12 cellular contexts compared by ENCODE assay signal in genomic region chr5:80215523-80215922, GRCh38. TPM values are rescaled to one million over a fixed set of nuclear protein-coding genes. Genes with fewer than 3 reads are reported as not detected.
DNase-seq lines count a peak whose midpoint lies in the region; ATAC-seq, FAIRE-seq and TF ChIP-seq lines count a peak whose summit lies in the region.
"Had no signal": no experiment of that assay in that cellular context is flagged by ENCODE, and none has a peak within 500 bp of the region (broad histone marks: within the 10 kb centered on the region; RNA-seq: fewer than 3 reads in every experiment).

No MANE protein-coding gene starts in this region.

- no peak for TF ChIP-seq RAD21 in HepG2 (CRISPR knock-in tag; IDR thresholded peaks at IDR 0.05)

- POLR2A ChIA-PET in activated CD4-positive, alpha-beta memory T cell treated with anti-CD3 and anti-CD28 coated beads, Interleukin-2, amount 10 ng/mL, durations not matched to agents 7 days and 5 days (lab: Charles Lee), result interaction anchor here (0.8 to 6.4 kb wide), 5 partner anchors 11 to 41 kb away, joined by 3 to 84 read pairs (median 10); partner anchors contain the start of gene SERINC5
- POLR2A ChIA-PET in HepG2 (lab: Yijun Ruan, JAX), result interaction anchor here (3.7 kb wide), 1 partner anchor 10 kb away, joined by 15 read pairs; no protein-coding TSS in a partner anchor

- peak; percentile 76 for ATAC-seq in HepG2

- H3K9me3 ChIP-seq in HepG2 (ENCODE audit: low read length), result no peaks in the 10 kb centered on the region
- no peaks in the 10 kb centered on the region for H3K9me3 ChIP-seq in Karpas-422 (ENCODE audit: low read length)

- FAIRE-seq in HepG2 (lab: Jason Lieb, UNC), result peak; percentile 85

- H3K79me2 ChIP-seq in HepG2 (ENCODE audit: insufficient read depth, low read length) (peaks cover 58% of the 10 kb centered on the region), Karpas-422 (ENCODE audit: low read length) (no peaks in the 10 kb centered on the region)

- TF ChIP-seq POLR2A in HepG2 (IDR thresholded peaks at IDR 0.05; ENCODE audit: insufficient read depth in 1 of 2, low read depth in 2 of 2, low read length in 2 of 2), result no peak

- no peaks in the 10 kb centered on the region for H3K9me2 ChIP-seq in Karpas-422 (replicated peaks; ENCODE audit: insufficient read depth, low read length)

- in situ Hi-C loops in HepG2 (cut with HindIII; ENCODE audit: extremely low pct_ligation_motif_present, low pct_unique_long_range_greater_than_20kb), result no loop called here

- peak overlapping the region; percentile 53 for H3K4me3 Mint-ChIP-seq in activated naive CD4-positive, alpha-beta T cell treated with anti-CD3 and anti-CD28 coated beads, Interleukin-2, amount 50 U/mL, for 24 hours
- peak overlapping the region; percentile 66 for H3K4me3 Mint-ChIP-seq in activated CD4-positive, alpha-beta memory T cell treated with anti-CD3 and anti-CD28 coated beads, Interleukin-2, amount 10 ng/mL, durations not matched to agents 7 days and 5 days
- H3K4me3 Mint-ChIP-seq in type B pancreatic cell, result no peak overlapping the region
- no peak overlapping the region for H3K4me3 Mint-ChIP-seq in osteocyte (ENCODE audit: unreplicated experiment)

- H3K4me2 ChIP-seq in HepG2 (ENCODE audit: low read depth, low read length) (peak overlapping the region; percentile 53), Karpas-422 (ENCODE audit: low read depth, low read length, poor library complexity, severe bottlenecking) (no peak overlapping the region)

- H3K27ac ChIP-seq in HepG2 (ENCODE audit: extremely low read length, insufficient read depth, low read length) (peak overlapping the region; percentile 55), Karpas-422 (ENCODE audit: low read length) (no peak overlapping the region)

- peaks cover 92% of the 10 kb centered on the region for H3K4me1 Mint-ChIP-seq in activated naive CD4-positive, alpha-beta T cell treated with anti-CD3 and anti-CD28 coated beads, Interleukin-2, amount 50 U/mL, for 24 hours
- peaks cover 86% of the 10 kb centered on the region for H3K4me1 Mint-ChIP-seq in activated CD4-positive, alpha-beta memory T cell treated with anti-CD3 and anti-CD28 coated beads, Interleukin-2, amount 10 ng/mL, durations not matched to agents 7 days and 5 days
- H3K4me1 Mint-ChIP-seq in type B pancreatic cell (ENCODE audit: unreplicated experiment) (peaks cover 24% of the 10 kb centered on the region), osteocyte (ENCODE audit: unreplicated experiment) (peaks cover 9% of the 10 kb centered on the region)

- H3K9me3 Mint-ChIP-seq in activated naive CD4-positive, alpha-beta T cell treated with anti-CD3 and anti-CD28 coated beads, Interleukin-2, amount 50 U/mL, for 24 hours, result no peaks in the 10 kb centered on the region
- peaks cover 2% of the 10 kb centered on the region for H3K9me3 Mint-ChIP-seq in activated CD4-positive, alpha-beta memory T cell treated with anti-CD3 and anti-CD28 coated beads, Interleukin-2, amount 10 ng/mL, durations not matched to agents 7 days and 5 days
- H3K9me3 Mint-ChIP-seq in type B pancreatic cell (peaks cover 7% of the 10 kb centered on the region), osteocyte (ENCODE audit: unreplicated experiment) (no peaks in the 10 kb centered on the region)

- TF ChIP-seq CTCF in HepG2 (CRISPR knock-in tag; IDR thresholded peaks at IDR 0.05) (no peak), type B pancreatic cell (conservative IDR thresholded peaks at IDR 0.05) (no peak), osteocyte (IDR thresholded peaks at IDR 0.05) (no peak)

- CTCF ChIA-PET in activated CD4-positive, alpha-beta memory T cell treated with anti-CD3 and anti-CD28 coated beads, Interleukin-2, amount 10 ng/mL, durations not matched to agents 7 days and 5 days (lab: Charles Lee), result interaction anchor here (0.9 to 3.0 kb wide), 4 partner anchors 10 to 1082 kb away, joined by 3 to 10 read pairs (median 6); no protein-coding TSS in a partner anchor
- CTCF ChIA-PET in HepG2 (lab: Yijun Ruan, JAX; ENCODE audit: low intra/inter-chr PET ratio, low total read pairs), result no interaction called here

- H3K27me3 ChIP-seq in HepG2 (ENCODE audit: control insufficient read depth in 1 of 2, insufficient read depth in 2 of 2, low read length in 2 of 2) (no peaks in the 10 kb centered on the region), Karpas-422 (ENCODE audit: low read length) (no peaks in the 10 kb centered on the region)

- H3K36me3 ChIP-seq in HepG2 (replicated peaks in 1 of 2; ENCODE audit: control insufficient read depth in 1 of 2, insufficient read depth in 2 of 2, low read length in 2 of 2) (peaks cover 3 to 5% of the 10 kb centered on the region in 2 experiments; a peak in 3 of 5 replicates), Karpas-422 (ENCODE audit: insufficient read depth, low read length) (no peaks in the 10 kb centered on the region)

- H4K20me1 ChIP-seq in HepG2 (ENCODE audit: insufficient read depth, low read length) (no peaks in the 10 kb centered on the region; the same call in 1 of the 2 replicates), Karpas-422 (ENCODE audit: insufficient read depth, low read depth, low read length) (no peaks in the 10 kb centered on the region)

- H2AFZ ChIP-seq in HepG2 (ENCODE audit: low read length), result no peak overlapping the region
- no peak overlapping the region for H2AFZ ChIP-seq in Karpas-422 (ENCODE audit: low read length)

- peaks cover 87% of the 10 kb centered on the region for H3K4me1 ChIP-seq in HepG2 (ENCODE audit: insufficient read depth, low read length)
- peaks cover 16% of the 10 kb centered on the region for H3K4me1 ChIP-seq in Karpas-422 (ENCODE audit: low read length)

- no TSS peak for BruUV-seq in HepG2 (replicated peaks; lab: Mats Ljungman, UMichigan)

- no peaks in the 10 kb centered on the region for H3K27me3 Mint-ChIP-seq in activated naive CD4-positive, alpha-beta T cell treated with anti-CD3 and anti-CD28 coated beads, Interleukin-2, amount 50 U/mL, for 24 hours
- no peaks in the 10 kb centered on the region for H3K27me3 Mint-ChIP-seq in activated CD4-positive, alpha-beta memory T cell treated with anti-CD3 and anti-CD28 coated beads, Interleukin-2, amount 10 ng/mL, durations not matched to agents 7 days and 5 days
- no peaks in the 10 kb centered on the region for H3K27me3 Mint-ChIP-seq in type B pancreatic cell
- no peaks in the 10 kb centered on the region for H3K27me3 Mint-ChIP-seq in osteocyte (ENCODE audit: unreplicated experiment)

- peak overlapping the region; percentile 96 for H3K27ac Mint-ChIP-seq in activated naive CD4-positive, alpha-beta T cell treated with anti-CD3 and anti-CD28 coated beads, Interleukin-2, amount 50 U/mL, for 24 hours
- H3K27ac Mint-ChIP-seq in activated CD4-positive, alpha-beta memory T cell treated with anti-CD3 and anti-CD28 coated beads, Interleukin-2, amount 10 ng/mL, durations not matched to agents 7 days and 5 days, result peak overlapping the region; percentile 82
- H3K27ac Mint-ChIP-seq in type B pancreatic cell, result peak overlapping the region; percentile 44
- no peak overlapping the region for H3K27ac Mint-ChIP-seq in osteocyte (ENCODE audit: unreplicated experiment)

- peaks cover 7% of the 10 kb centered on the region for H3K36me3 Mint-ChIP-seq in activated naive CD4-positive, alpha-beta T cell treated with anti-CD3 and anti-CD28 coated beads, Interleukin-2, amount 50 U/mL, for 24 hours
- H3K36me3 Mint-ChIP-seq in activated CD4-positive, alpha-beta memory T cell treated with anti-CD3 and anti-CD28 coated beads, Interleukin-2, amount 10 ng/mL, durations not matched to agents 7 days and 5 days (ENCODE audit: low read depth), result peaks cover 51% of the 10 kb centered on the region
- H3K36me3 Mint-ChIP-seq in type B pancreatic cell (peaks cover 8% of the 10 kb centered on the region), osteocyte (ENCODE audit: unreplicated experiment) (no peaks in the 10 kb centered on the region)

- H3K9ac ChIP-seq in HepG2 (ENCODE audit: insufficient read depth, low read depth, low read length) (peak overlapping the region; percentile 13; the same call in 1 of the 2 replicates), Karpas-422 (ENCODE audit: low read length) (no peak overlapping the region)

- WGBS in HepG2 (ENCODE audit: low lambda C conversion rate), result 37% methylated on average over 4 of the region's 4 CpGs

- TF ChIP-seq EP300 in HepG2 (IDR thresholded peaks at IDR 0.05; ENCODE audit: low read depth in 2 of 2, low read length in 2 of 2) (peak in 1 of 2 experiments; percentile 53; a peak in 1 of 4 replicates), HepG2 (CRISPR knock-in tag; IDR thresholded peaks at IDR 0.05; ENCODE audit: borderline replicate concordance) (no peak)

- no peak for DNase-seq in activated naive CD4-positive, alpha-beta T cell treated with Interleukin-2 at 50 U/mL for 16 hours
- no peak for DNase-seq in activated CD4-positive, alpha-beta memory T cell treated with anti-CD3 and anti-CD28 coated beads, Interleukin-2, amount 10 ng/mL, durations not matched to agents 7 days and 5 days
- DNase-seq in HepG2 (ENCODE audit: low spot score), result peak; percentile 68
- no peak for DNase-seq in type B pancreatic cell (ENCODE audit: extremely low spot score, unreplicated experiment)
- no peak for DNase-seq in Karpas-422
- no peak for DNase-seq in NCI-H748 treated with DMSO at 0.1 percent for 48 hours (lab: John Stamatoyannopoulos, UW)
- DNase-seq in osteocyte (ENCODE audit: extremely low spot score, unreplicated experiment), result no peak
- DNase-seq: dermis blood vessel endothelial cell, mammary epithelial cell, NCI-H2227 treated with DMSO at 0.1 percent for 48 hours, occipital lobe had no signal

- peak overlapping the region in 1 of 3 experiments; percentile 21; a peak in 1 of 6 replicates for H3K4me3 ChIP-seq in HepG2 (replicated peaks in 1 of 3; ENCODE audit: insufficient read depth in 1 of 3, low read depth in 2 of 3, low read length in 3 of 3)
- no peak overlapping the region for H3K4me3 ChIP-seq in Karpas-422 (ENCODE audit: low read length)

- intact Hi-C loops in HepG2 (cut with micrococcal nuclease; ENCODE audit: unreplicated experiment), result no loop called here

RNA-seq across cellular contexts. Expression of gene SERINC5, which starts 40.3 kb away (rescaled TPM):
- total RNA-seq in activated CD4-positive, alpha-beta memory T cell treated with anti-CD3 and anti-CD28 coated beads, Interleukin-2, amount 10 ng/mL, durations not matched to agents 7 days and 5 days, result 10 to 100 TPM; 59.1 to 60.6 TPM
- total RNA-seq in HepG2 (2016; rRNA removed; fragmentation: Illumina TruSeq; extraction: Trizol) (22.8 and 23.1 TPM in 2 replicates), type B pancreatic cell (ENCODE audit: low replicate concordance) (59.0 and 161 TPM in 2 replicates), osteocyte (40.6 and 43.2 TPM in 2 replicates)
- 5.4 and 6.5 TPM in 2 replicates for total RNA-seq in HepG2 (2016; cell fraction: cytosol; rRNA removed; fragmentation: Illumina TruSeq; extraction: Trizol; ENCODE audit: low read depth)
- total RNA-seq in HepG2 (2016; cell fraction: insoluble cytoplasmic fraction; rRNA removed; fragmentation: Illumina TruSeq; extraction: Trizol), result 21.5 and 23.8 TPM in 2 replicates
- 9.0 and 9.4 TPM in 2 replicates for total RNA-seq in HepG2 (2016; cell fraction: membrane; rRNA removed; fragmentation: Illumina TruSeq; extraction: Trizol)
- 33.8 and 36.7 TPM in 2 replicates for total RNA-seq in HepG2 (2016; cell fraction: nucleus; rRNA removed; fragmentation: Illumina TruSeq; extraction: Trizol)
- polyA plus RNA-seq in HepG2 (2011; rRNA removed), result 17.3 TPM in 2 replicates
- 12.6 and 17.2 TPM in 2 replicates for polyA plus RNA-seq in HepG2 (2011; cell fraction: cytosol; rRNA removed)
- polyA plus RNA-seq in HepG2 (2011; cell fraction: nucleus; rRNA removed), result 7.1 and 8.9 TPM in 2 replicates
- polyA plus RNA-seq in HepG2 (2012), result 19.5 and 21.6 TPM in 2 replicates
- polyA plus RNA-seq in HepG2 (2016; cell fraction: cytosol; fragmentation: Illumina TruSeq; extraction: Trizol; ENCODE audit: low read depth), result 0.84 and 0.86 TPM in 2 replicates
- polyA plus RNA-seq in HepG2 (2016; cell fraction: insoluble cytoplasmic fraction; fragmentation: Illumina TruSeq; extraction: Trizol; ENCODE audit: low read depth), result 9.7 and 9.9 TPM in 2 replicates
- polyA plus RNA-seq in HepG2 (2016; cell fraction: membrane; fragmentation: Illumina TruSeq; extraction: Trizol; ENCODE audit: low read depth), result 2.2 and 3.1 TPM in 2 replicates
- 20.5 and 22.1 TPM in 2 replicates for polyA plus RNA-seq in HepG2 (2016; cell fraction: nucleus; fragmentation: Illumina TruSeq; extraction: Trizol; ENCODE audit: insufficient read depth, low read depth)
- 6.4 and 56.6 TPM in 2 replicates for polyA minus RNA-seq in HepG2 (2011; rRNA and poly(A)+ RNA removed; ENCODE audit: low replicate concordance)
- polyA minus RNA-seq in HepG2 (2011; cell fraction: cytosol; rRNA and poly(A)+ RNA removed), result 25.1 and 29.5 TPM in 2 replicates
- 22.3 and 25.4 TPM in 2 replicates for polyA minus RNA-seq in HepG2 (2011; cell fraction: nucleus; rRNA and poly(A)+ RNA removed)
- 2.6 and 4.4 TPM in 2 replicates for total RNA-seq in Karpas-422 (2014; rRNA removed; shearing (Covaris generic); ENCODE audit: low replicate concordance)

Comparison
In these comparisons a context has a peak if more than half of its experiments do, and no peak if none do; other contexts are left out.
1. H3K4me3 Mint-ChIP-seq: peak in activated naive CD4-positive, alpha-beta T cell treated with anti-CD3 and anti-CD28 coated beads, Interleukin-2, amount 50 U/mL, for 24 hours (single experiment) and activated CD4-positive, alpha-beta memory T cell treated with anti-CD3 and anti-CD28 coated beads, Interleukin-2, amount 10 ng/mL, durations not matched to agents 7 days and 5 days (single experiment); none in type B pancreatic cell (single experiment) and osteocyte (single experiment).